8 cellular contexts compared by ENCODE assay signal in the genomic region with DNA sequence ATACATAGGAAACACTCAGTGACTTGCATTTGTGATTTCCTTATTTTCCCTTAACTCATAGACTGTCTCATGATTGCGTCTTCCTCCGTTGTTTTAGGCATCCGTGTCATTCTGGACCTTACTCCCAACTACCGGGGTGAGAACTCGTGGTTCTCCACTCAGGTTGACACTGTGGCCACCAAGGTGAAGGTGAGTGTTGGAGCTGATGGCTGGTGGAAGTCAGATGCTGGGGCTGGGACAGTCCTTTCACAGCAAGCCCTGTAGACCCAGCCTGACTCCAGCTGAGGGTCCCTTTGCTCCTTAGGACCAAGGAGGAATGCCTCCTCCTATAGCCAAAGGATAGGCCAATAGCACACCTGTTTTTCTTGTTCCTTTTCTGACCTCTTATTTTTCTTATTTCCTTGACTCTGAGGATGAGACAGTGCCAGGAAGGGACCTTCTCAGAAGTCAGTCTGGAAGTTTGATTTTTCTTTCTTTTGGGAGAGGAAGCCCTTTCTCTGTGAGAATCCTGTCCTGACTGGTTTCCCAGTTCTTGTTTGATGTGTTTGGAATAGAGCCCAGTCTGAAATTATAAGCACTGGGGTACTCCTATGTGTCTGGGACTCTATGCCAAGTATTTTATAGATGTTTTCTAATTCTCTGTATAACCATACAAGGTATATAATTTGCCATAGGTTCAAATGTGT. TPM values are rescaled to one million over a fixed set of nuclear protein-coding genes. Genes with fewer than 3 reads are reported as not detected.
DNase-seq lines count a peak whose midpoint lies in the region; ATAC-seq and TF ChIP-seq lines count a peak whose summit lies in the region.

No MANE protein-coding gene starts in this region.

- H3K9ac ChIP-seq in OCI-LY3 (ENCODE audit: low read length) (peak overlapping the region; percentile 95), endocrine pancreas (ENCODE audit: control insufficient read depth, insufficient read depth, low read length) (peak overlapping the region; percentile 93), neuronal stem cell (ENCODE audit: low read depth, low read length, poor library complexity) (no peak overlapping the region)

- H3K4me2 ChIP-seq in OCI-LY3 (ENCODE audit: low read length) (peak overlapping the region; percentile 85), neuronal stem cell (ENCODE audit: insufficient read depth, low read length, poor library complexity, severe bottlenecking) (peak overlapping the region; percentile 35)

- H3K27ac ChIP-seq in OCI-LY3 (ENCODE audit: low read length), result peak overlapping the region; percentile 92
- no peak overlapping the region for H3K27ac ChIP-seq in neuronal stem cell (replicated peaks; ENCODE audit: low read length)

- H3K4me3 ChIP-seq in OCI-LY3 (ENCODE audit: low read length) (peak overlapping the region; percentile 87), endocrine pancreas (ENCODE audit: control insufficient read depth, insufficient read depth, low read length) (peak overlapping the region; percentile 92), neuronal stem cell (ENCODE audit: low read length in 2 of 2) (peak overlapping the region; percentile 39 to 82)

- H3K18ac ChIP-seq in neuronal stem cell (ENCODE audit: low read length), result no peak overlapping the region

- H2BK12ac ChIP-seq in neuronal stem cell (ENCODE audit: low read length), result no peak overlapping the region

- H4K91ac ChIP-seq in neuronal stem cell (ENCODE audit: low read depth, low read length, poor library complexity), result no peak overlapping the region

- H3K4ac ChIP-seq in neuronal stem cell (ENCODE audit: low read length), result no peak overlapping the region

- H4K20me1 ChIP-seq in OCI-LY3 (ENCODE audit: insufficient read depth, low read length), result peaks cover 46% of the 10 kb centered on the region

- H2BK15ac ChIP-seq in neuronal stem cell (ENCODE audit: low read length), result no peak overlapping the region

- no peak overlapping the region for H3K23ac ChIP-seq in neuronal stem cell (ENCODE audit: low read depth, low read length, poor library complexity)

- H3K36me3 ChIP-seq in OCI-LY3 (replicated peaks; ENCODE audit: low read depth, low read length) (peaks cover 71% of the 10 kb centered on the region), endocrine pancreas (ENCODE audit: control insufficient read depth, insufficient read depth, low read length) (peaks cover 11% of the 10 kb centered on the region), neuronal stem cell (replicated peaks in 1 of 2; ENCODE audit: control insufficient read depth in 2 of 2, insufficient read depth in 2 of 2, low read length in 2 of 2) (peaks cover 51 to 85% of the 10 kb centered on the region in 2 donors)

- no peak for TF ChIP-seq CTCF in OCI-LY3 (IDR thresholded peaks at IDR 0.05; ENCODE audit: low read depth, low read length)
- no peak for TF ChIP-seq CTCF in GM13976 (IDR thresholded peaks at IDR 0.05; ENCODE audit: borderline replicate concordance, control extremely low read depth, extremely low read depth, insufficient read depth, missing control alignments)

- H3K9me3 ChIP-seq in OCI-LY3 (ENCODE audit: insufficient read depth, low read length), result no peaks in the 10 kb centered on the region
- no peaks in the 10 kb centered on the region for H3K9me3 ChIP-seq in endocrine pancreas (ENCODE audit: control insufficient read depth, low read length)
- H3K9me3 ChIP-seq in neuronal stem cell (replicated peaks in 1 of 2; ENCODE audit: control insufficient read depth in 2 of 2, insufficient read depth in 1 of 2, low read depth in 1 of 2, low read length in 2 of 2), result no peaks in the 10 kb centered on the region

- H2AFZ ChIP-seq in OCI-LY3 (ENCODE audit: low read depth, low read length), result no peak overlapping the region
- no peak overlapping the region for H2AFZ ChIP-seq in neuronal stem cell (ENCODE audit: low read length)

- H2BK120ac ChIP-seq in neuronal stem cell (ENCODE audit: low read depth, low read length), result no peak overlapping the region

- peak; percentile 27 for DNase-seq in CD1c-positive myeloid dendritic cell (ENCODE audit: extremely low spot score)
- no peak for DNase-seq in neuronal stem cell (ENCODE audit: low spot score)
- no peak for DNase-seq in GM13976 (ENCODE audit: low spot score)
- no peak for DNase-seq in HK-2 (ENCODE audit: unreplicated experiment)

- H3K79me2 ChIP-seq in OCI-LY3 (ENCODE audit: low read length), result peaks cover 81% of the 10 kb centered on the region

- no peak overlapping the region for H2BK5ac ChIP-seq in neuronal stem cell (ENCODE audit: low read length)

- in situ Hi-C loops in GM13976 (cut with MboI; ENCODE audit: low sequenced_read_pairs, unreplicated experiment), result no loop called here

- H3K4me1 ChIP-seq in OCI-LY3 (ENCODE audit: low read length) (peaks cover 23% of the 10 kb centered on the region), endocrine pancreas (ENCODE audit: control insufficient read depth, insufficient read depth, low read length) (peaks cover 15% of the 10 kb centered on the region), neuronal stem cell (ENCODE audit: control insufficient read depth in 2 of 2, insufficient read depth in 1 of 2, low read depth in 1 of 2, low read length in 2 of 2) (peaks cover 16 to 36% of the 10 kb centered on the region in 2 donors)

- H3K27me3 ChIP-seq in OCI-LY3 (ENCODE audit: low read depth, low read length) (no peaks in the 10 kb centered on the region), endocrine pancreas (ENCODE audit: control insufficient read depth, insufficient read depth, low read length) (no peaks in the 10 kb centered on the region), neuronal stem cell (ENCODE audit: control insufficient read depth in 3 of 3, insufficient read depth in 3 of 3, low read depth in 1 of 3, low read length in 3 of 3) (no peaks in the 10 kb centered on the region)

- no peak overlapping the region for H2AK5ac ChIP-seq in neuronal stem cell (ENCODE audit: low read depth, low read length)

- ATAC-seq in GM18520 (IDR thresholded peaks at IDR 0.05; ENCODE audit: unreplicated experiment) (no peak), GM21447 (IDR thresholded peaks at IDR 0.05; ENCODE audit: unreplicated experiment) (no peak)

- H4K8ac ChIP-seq in neuronal stem cell (ENCODE audit: low read depth, low read length), result no peak overlapping the region

- WGBS in neuronal stem cell (ENCODE audit: extremely low coverage in 2 of 2, insufficient read length in 2 of 2, insufficient replicate concordance in 1 of 2), 2 donors, result no CpG with 5 or more reads among the region's 5 CpGs

- no peak overlapping the region for H3K14ac ChIP-seq in neuronal stem cell (ENCODE audit: low read length)

- peaks cover 14% of the 10 kb centered on the region for H3K79me1 ChIP-seq in neuronal stem cell (ENCODE audit: low read depth, low read length)

RNA-seq across cellular contexts. Expression of gene SLC3A2, which starts 2.3 kb away (rescaled TPM):
- polyA plus RNA-seq in neuronal stem cell (2013, experiment 1 of 2), result 54.5 TPM
- 51.5 TPM for polyA plus RNA-seq in neuronal stem cell (2013, experiment 2 of 2)

RNA-seq across cellular contexts. Expression of gene CHRM1, which starts 38.2 kb away (rescaled TPM):
- not detected for polyA plus RNA-seq in neuronal stem cell (2013, experiment 1 of 2)
- polyA plus RNA-seq in neuronal stem cell (2013, experiment 2 of 2), result not detected

RNA-seq across cellular contexts. Expression of gene WDR74, which starts 43.6 kb away (rescaled TPM):
- 31.6 TPM for polyA plus RNA-seq in neuronal stem cell (2013, experiment 1 of 2)
- polyA plus RNA-seq in neuronal stem cell (2013, experiment 2 of 2), result 30.7 TPM

RNA-seq across cellular contexts. Expression of gene TEX54, which starts 50.3 kb away (rescaled TPM):
- not detected for polyA plus RNA-seq in neuronal stem cell (2013, experiment 1 of 2)
- 0.11 TPM for polyA plus RNA-seq in neuronal stem cell (2013, experiment 2 of 2)

RNA-seq across cellular contexts. Expression of gene STX5, which starts 51.1 kb away (rescaled TPM):
- 30.8 TPM for polyA plus RNA-seq in neuronal stem cell (2013, experiment 1 of 2)
- 30.7 TPM for polyA plus RNA-seq in neuronal stem cell (2013, experiment 2 of 2)
